ENCODE assay signal across 1 cellular context in the genomic region with DNA sequence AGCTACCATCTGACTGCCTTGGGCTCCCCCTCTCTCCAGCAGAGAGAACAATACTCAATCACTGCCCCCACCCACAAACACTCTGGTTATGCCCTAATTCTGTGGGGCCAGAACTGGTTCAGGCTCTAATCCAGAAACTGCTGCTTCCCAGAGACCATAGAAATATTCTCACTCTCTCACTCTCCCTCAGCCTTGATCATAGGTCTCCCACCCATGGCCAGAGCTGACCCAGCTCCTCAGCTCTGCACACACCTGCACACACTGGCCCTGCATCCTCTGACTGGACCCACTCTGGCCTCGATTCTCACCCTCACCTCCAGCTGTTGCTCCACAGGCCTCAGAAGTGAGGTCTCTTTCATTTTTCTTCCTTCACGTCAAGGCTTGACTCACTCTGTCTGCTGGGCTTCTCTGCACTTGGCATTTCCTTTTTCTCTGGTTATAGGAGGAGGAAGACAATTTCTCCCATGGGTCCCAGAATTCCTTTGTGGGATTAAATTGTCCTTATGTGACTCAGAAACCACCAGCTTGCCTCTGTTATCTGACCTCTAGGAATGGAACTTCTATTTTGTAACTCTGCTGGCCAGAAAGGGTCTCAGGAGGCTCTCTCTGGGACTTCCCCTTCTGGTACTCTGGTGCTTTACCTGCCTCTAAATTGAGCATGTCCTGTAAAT.
TF ChIP-seq lines count a peak whose summit lies in the region.

No MANE protein-coding gene starts in this region.

TF ChIP-seq in K562, 482 proteins besides CTCF, POLR2A, EP300 and RAD21 (continued from another document):
- TF ChIP-seq FOSL1 (tag; conservative IDR thresholded peaks at IDR 0.05) (peak; percentile 26; the same call in 1 of the 2 replicates), ZNF253 (CRISPR knock-in tag; conservative IDR thresholded peaks at IDR 0.05) (no peak)
- TF ChIP-seq, protein P1, sequence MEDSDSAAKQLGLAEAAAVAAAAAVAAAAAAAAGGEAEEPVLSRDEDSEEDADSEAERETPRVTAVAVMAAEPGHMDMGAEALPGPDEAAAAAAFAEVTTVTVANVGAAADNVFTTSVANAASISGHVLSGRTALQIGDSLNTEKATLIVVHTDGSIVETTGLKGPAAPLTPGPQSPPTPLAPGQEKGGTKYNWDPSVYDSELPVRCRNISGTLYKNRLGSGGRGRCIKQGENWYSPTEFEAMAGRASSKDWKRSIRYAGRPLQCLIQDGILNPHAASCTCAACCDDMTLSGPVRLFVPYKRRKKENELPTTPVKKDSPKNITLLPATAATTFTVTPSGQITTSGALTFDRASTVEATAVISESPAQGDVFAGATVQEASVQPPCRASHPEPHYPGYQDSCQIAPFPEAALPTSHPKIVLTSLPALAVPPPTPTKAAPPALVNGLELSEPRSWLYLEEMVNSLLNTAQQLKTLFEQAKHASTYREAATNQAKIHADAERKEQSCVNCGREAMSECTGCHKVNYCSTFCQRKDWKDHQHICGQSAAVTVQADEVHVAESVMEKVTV (CRISPR knock-in tag; IDR thresholded peaks at IDR 0.05), result no peak
